In the genomic region with DNA sequence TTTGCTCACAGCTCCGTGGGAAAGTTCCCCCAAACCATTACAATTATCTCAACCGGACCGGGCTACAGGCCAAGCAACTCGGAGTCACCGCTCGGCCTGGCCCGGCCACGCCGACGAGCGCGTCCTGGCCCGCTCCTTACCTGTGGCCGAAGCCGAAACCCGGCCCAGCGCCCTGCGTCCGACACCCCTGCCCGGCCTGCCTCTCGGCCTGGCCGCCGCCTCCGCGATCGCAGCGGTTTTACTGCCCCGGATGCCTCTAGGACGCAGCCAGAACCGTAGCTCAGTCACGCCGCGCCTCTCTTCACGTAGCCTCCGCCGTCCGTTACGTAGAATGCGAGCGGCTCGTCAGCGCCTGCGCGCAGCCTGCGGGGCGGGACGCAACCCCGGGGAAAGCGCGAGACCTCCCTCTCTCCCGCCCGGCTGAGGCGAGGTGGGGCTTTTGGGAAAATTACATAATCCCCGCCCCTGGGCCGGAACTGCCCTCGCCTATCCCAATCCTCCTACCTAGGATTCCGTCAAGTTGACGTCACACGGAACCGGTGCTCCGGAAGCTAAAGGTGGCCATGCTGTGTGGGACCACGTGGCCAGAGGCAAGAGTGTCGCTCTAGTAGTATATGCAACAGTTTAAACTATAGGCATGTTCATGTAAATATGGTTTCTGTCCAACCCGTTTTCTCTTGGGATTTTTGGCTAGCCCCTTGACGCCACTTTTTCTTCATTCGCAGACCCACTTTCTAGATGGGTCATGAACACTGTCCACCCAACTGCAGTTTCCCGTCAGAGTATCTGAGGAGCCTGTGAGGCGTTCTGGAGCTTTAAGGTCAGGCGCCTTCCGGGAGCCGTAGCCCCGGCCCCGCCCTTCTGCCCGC, we compare ENCODE assay signal across 8 cellular contexts. TPM values are rescaled to one million over a fixed set of nuclear protein-coding genes. Genes with fewer than 3 reads are reported as not detected.
DNase-seq lines count a peak whose midpoint lies in the region; ATAC-seq, FAIRE-seq and TF ChIP-seq lines count a peak whose summit lies in the region.

A gene with protein sequence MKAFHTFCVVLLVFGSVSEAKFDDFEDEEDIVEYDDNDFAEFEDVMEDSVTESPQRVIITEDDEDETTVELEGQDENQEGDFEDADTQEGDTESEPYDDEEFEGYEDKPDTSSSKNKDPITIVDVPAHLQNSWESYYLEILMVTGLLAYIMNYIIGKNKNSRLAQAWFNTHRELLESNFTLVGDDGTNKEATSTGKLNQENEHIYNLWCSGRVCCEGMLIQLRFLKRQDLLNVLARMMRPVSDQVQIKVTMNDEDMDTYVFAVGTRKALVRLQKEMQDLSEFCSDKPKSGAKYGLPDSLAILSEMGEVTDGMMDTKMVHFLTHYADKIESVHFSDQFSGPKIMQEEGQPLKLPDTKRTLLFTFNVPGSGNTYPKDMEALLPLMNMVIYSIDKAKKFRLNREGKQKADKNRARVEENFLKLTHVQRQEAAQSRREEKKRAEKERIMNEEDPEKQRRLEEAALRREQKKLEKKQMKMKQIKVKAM (minus strand): TSS at position 326 of the 869 bp plus-strand sequence. CDS start 7,422 bp downstream, outside the sequence.

- DNase-seq in GM12891 (ENCODE audit: insufficient read length, low spot score) (peak; percentile 93), NCI-H1436 treated with DMSO at 0.1 percent for 48 hours (lab: John Stamatoyannopoulos, UW) (peak; percentile 98), T-cell (peak; percentile 93 to 98 (median 97)), cardiac muscle cell (ENCODE audit: low read depth in 1 of 2, low spot score in 1 of 2) (peak; percentile 99 to 100), tibial nerve (ENCODE audit: low spot score in 2 of 2) (peak; percentile 95 to 98)

- H3K9me3 ChIP-seq in cardiac muscle cell (ENCODE audit: low read depth): no peaks in the 10 kb centered on the region
- H3K9me3 ChIP-seq in parathyroid adenoma (ENCODE audit: control insufficient read depth, low read length): no peaks in the 10 kb centered on the region
- H3K9me3 ChIP-seq in tibial nerve: no peaks in the 10 kb centered on the region

- CTCF ChIA-PET in T-cell (lab: Charles Lee): interaction anchor here (0.5 to 2.1 kb wide), 22 partner anchors 10 to 329 kb away, joined by 3 to 12 read pairs (median 4); partner anchors contain the start of genes ICAM2 (in 1 of the 2), SMARCD2 (in 1 of the 2) and STRADA (in 1 of the 2)

- H3K36me3 Mint-ChIP-seq in T-cell: peaks cover 9% of the 10 kb centered on the region

- H3K4me2 ChIP-seq in parathyroid adenoma (ENCODE audit: low read length): peak within 1 kb of the TSS; percentile 100

- peak within 1 kb of the TSS; percentile 99 for H3K27ac Mint-ChIP-seq in T-cell

- no peaks in the 10 kb centered on the region for H3K9me3 Mint-ChIP-seq in T-cell

- H3K36me3 ChIP-seq in cardiac muscle cell: peaks cover 2% of the 10 kb centered on the region
- H3K36me3 ChIP-seq in parathyroid adenoma (ENCODE audit: control insufficient read depth, insufficient read depth, low read length): no peaks in the 10 kb centered on the region
- H3K36me3 ChIP-seq in tibial nerve: peaks cover 0 to under 1% (median 0%) of the 10 kb centered on the region in 3 donors

- H3K79me2 ChIP-seq in parathyroid adenoma: peaks cover 68% of the 10 kb centered on the region

- H3K4me3 ChIP-seq in cardiac muscle cell: peak within 1 kb of the TSS; percentile 93
- peak within 1 kb of the TSS; percentile 91 for H3K4me3 ChIP-seq in parathyroid adenoma (ENCODE audit: low read depth, low read length)
- H3K4me3 ChIP-seq in tibial nerve: peak within 1 kb of the TSS; percentile 71 to 99 (median 92)

- peak within 1 kb of the TSS; percentile 92 to 97 (median 97) for H3K4me3 Mint-ChIP-seq in T-cell

- TF ChIP-seq CTCF in cardiac muscle cell (IDR thresholded peaks at IDR 0.05; ENCODE audit: low read depth, low read length) (no peak), parathyroid adenoma (IDR thresholded peaks at IDR 0.05) (no peak), tibial nerve (IDR thresholded peaks at IDR 0.05) (peak in 2 of 5 experiments; percentile 29 to 39)

- WGBS in adipose tissue, 3 donors: 0 to 1% (median 0%) methylated on average over 73 to 74 of the region's 74 CpGs
- WGBS in tibial nerve, 2 donors: 0 to 1% methylated on average over 41 to 71 of the region's 74 CpGs

- peak; percentile 99 for FAIRE-seq in GM12891 (lab: Jason Lieb, UNC)

- H3K27me3 ChIP-seq in cardiac muscle cell (no peaks in the 10 kb centered on the region), parathyroid adenoma (ENCODE audit: control insufficient read depth, insufficient read depth, low read length) (no peaks in the 10 kb centered on the region), tibial nerve (no peaks in the 10 kb centered on the region)

- no peaks in the 10 kb centered on the region for H3K27me3 Mint-ChIP-seq in T-cell

- ATAC-seq in HG02840 (IDR thresholded peaks at IDR 0.05; ENCODE audit: low FRiP score, unreplicated experiment): peak; percentile 83
- peak; percentile 81 to 88 (median 82) for ATAC-seq in T-cell (replicated peaks in 1 of 4)

- peak; percentile 97 for TF ChIP-seq EP300 in tibial nerve (IDR thresholded peaks at IDR 0.05)

- H3K27ac ChIP-seq in adipose tissue (ENCODE audit: low read depth, low read length) (peak within 1 kb of the TSS; percentile 84), cardiac muscle cell (peak within 1 kb of the TSS; percentile 95), parathyroid adenoma (peak within 1 kb of the TSS; percentile 99), tibial nerve (peak within 1 kb of the TSS; percentile 91 to 99 (median 94))

- peak within 1 kb of the TSS; percentile 88 for H2AFZ ChIP-seq in parathyroid adenoma

- TF ChIP-seq POLR2A in GM12891 (IDR thresholded peaks at IDR 0.05; ENCODE audit: low read depth, low read length) (peak; percentile 95), tibial nerve (IDR thresholded peaks at IDR 0.05) (peak; percentile 89 to 98)

- H3K4me1 Mint-ChIP-seq in T-cell: peaks cover 67 to 74% (median 74%) of the 10 kb centered on the region in 3 donors

- peak within 1 kb of the TSS; percentile 91 for H3K9ac ChIP-seq in parathyroid adenoma

- H3K4me1 ChIP-seq in cardiac muscle cell (ENCODE audit: low read depth) (peaks cover 8% of the 10 kb centered on the region), parathyroid adenoma (peaks cover 14% of the 10 kb centered on the region), tibial nerve (peaks cover 0 to 69% (median 29%) of the 10 kb centered on the region in 4 donors)

- POLR2A ChIA-PET in T-cell (lab: Charles Lee): interaction anchor here (0.5 to 2.1 kb wide), 19 partner anchors 9 to 733 kb away, joined by 3 to 12 read pairs (median 3); partner anchors contain the start of genes CEP95 (in 1 of the 2) and PSMC5 (in 1 of the 2)

TF ChIP-seq in GM12891, 5 proteins besides CTCF, POLR2A, EP300 and RAD21:
- TF ChIP-seq POU2F2 (IDR thresholded peaks at IDR 0.05; ENCODE audit: low read depth, low read length): peak; percentile 80
- TF ChIP-seq PAX5 (IDR thresholded peaks at IDR 0.05; ENCODE audit: insufficient read depth, low read length, severe bottlenecking): peak; percentile 6
- TF ChIP-seq SPI1 (IDR thresholded peaks at IDR 0.05; ENCODE audit: low read depth, low read length): no peak
- peak; percentile 71 for TF ChIP-seq TAF1 (IDR thresholded peaks at IDR 0.05; ENCODE audit: low read depth, low read length)
- TF ChIP-seq POLR2AphosphoS5 (IDR thresholded peaks at IDR 0.05; ENCODE audit: low read depth, low read length): peak; percentile 86

RNA-seq across cellular contexts. Expression of the gene that starts here (rescaled TPM):
- polyA plus RNA-seq in GM12891 (2012; ENCODE audit: low read depth, missing spikeins): 48.3 TPM
- total RNA-seq in T-cell: 10 to 100 TPM; 25.4 to 37.0 (median 33.0) TPM
- 10 to 100 TPM; 24.0 to 67.4 (median 35.6) TPM for polyA plus RNA-seq in adipose tissue
- 27.6 and 30.0 TPM in 2 replicates for total RNA-seq in cardiac muscle cell
- 54.7 and 56.5 TPM in 2 replicates for polyA plus RNA-seq in cardiac muscle cell
- total RNA-seq in tibial nerve: 10 to 100 TPM; 43.7 to 62.0 (median 51.0) TPM

Comparison
In these comparisons a context has a peak if more than half of its experiments do, and no peak if none do; other contexts are left out.
1. Peak in every context shown above with its lines: DNase-seq, ATAC-seq, H3K4me3 ChIP-seq and H3K27ac ChIP-seq.